Comparison of ENCODE assay signal across 1 cellular context in genomic region chr1:145996433-145997155, GRCh38.
TF ChIP-seq lines count a peak whose summit lies in the region.

TXNIP (minus strand) TSS chr1:145996579; CDS start chr1:145996266, 313 bp downstream.

TF ChIP-seq in K562, 482 proteins besides CTCF, POLR2A, EP300 and RAD21 (continued from another document and continues in another):
- TF ChIP-seq FOXP4 (CRISPR knock-in tag; IDR thresholded peaks at IDR 0.05; ENCODE audit: borderline replicate concordance), result no peak
- TF ChIP-seq NFXL1 (CRISPR knock-in tag; IDR thresholded peaks at IDR 0.05), result no peak
- TF ChIP-seq ESRRB (CRISPR knock-in tag; IDR thresholded peaks at IDR 0.05; ENCODE audit: borderline replicate concordance), result no peak
- peak; percentile 44; the same call in 1 of the 2 replicates for TF ChIP-seq GMEB1 (CRISPR knock-in tag; IDR thresholded peaks at IDR 0.05)
- TF ChIP-seq ELF2 (CRISPR knock-in tag; IDR thresholded peaks at IDR 0.05), result 0 out of 2 replicates have a peak, but pooled peaks have one; percentile 49
- no peak for TF ChIP-seq ZNF699 (CRISPR knock-in tag; IDR thresholded peaks at IDR 0.05; ENCODE audit: insufficient replicate concordance)
- TF ChIP-seq ATF6 (CRISPR knock-in tag; IDR thresholded peaks at IDR 0.05), result 0 out of 2 replicates have a peak, but pooled peaks have one; percentile 32
- TF ChIP-seq ZNF766 (CRISPR knock-in tag; conservative IDR thresholded peaks at IDR 0.05), result peak; percentile 21; the same call in 1 of the 2 replicates
- TF ChIP-seq ZNF830 (CRISPR knock-in tag; IDR thresholded peaks at IDR 0.05), result 0 out of 2 replicates have a peak, but pooled peaks have one; percentile 43
- no peak for TF ChIP-seq ZKSCAN3 (CRISPR knock-in tag; IDR thresholded peaks at IDR 0.05)
- peak; percentile 40; the same call in 1 of the 2 replicates for TF ChIP-seq ZBTB40 (IDR thresholded peaks at IDR 0.05)
- TF ChIP-seq ZBTB40 (CRISPR knock-in tag; IDR thresholded peaks at IDR 0.05), result no peak
- TF ChIP-seq CREM (IDR thresholded peaks at IDR 0.05; ENCODE audit: low read depth), result peak; percentile 72
- TF ChIP-seq RUNX1 (IDR thresholded peaks at IDR 0.05; ENCODE audit: low read depth), result no peak
- TF ChIP-seq NFIC (IDR thresholded peaks at IDR 0.05), result peak; percentile 89
- no peak for TF ChIP-seq POLR3A (IDR thresholded peaks at IDR 0.05; ENCODE audit: borderline replicate concordance, extremely low read depth, insufficient read depth, insufficient read length)
- TF ChIP-seq HNRNPLL (IDR thresholded peaks at IDR 0.05; ENCODE audit: low read depth, low read length, poor library complexity, severe bottlenecking), result peak; percentile 50
- TF ChIP-seq HNRNPUL1 (IDR thresholded peaks at IDR 0.05; ENCODE audit: low read length), result no peak
- TF ChIP-seq POLR3G (IDR thresholded peaks at IDR 0.05; ENCODE audit: extremely low read depth, insufficient read length, insufficient replicate concordance), result no peak
- no peak for TF ChIP-seq MEIS2 (IDR thresholded peaks at IDR 0.05; ENCODE audit: partially characterized antibody)
- TF ChIP-seq ETV6 (IDR thresholded peaks at IDR 0.05; ENCODE audit: borderline replicate concordance in 1 of 2, low read depth in 2 of 2, low read length in 1 of 2), result 0 out of 4 replicates have a peak, but pooled peaks have one; percentile 20 to 27
- no peak for TF ChIP-seq ETV6 (CRISPR knock-in tag; IDR thresholded peaks at IDR 0.05; ENCODE audit: borderline replicate concordance)
- TF ChIP-seq MYC (IDR thresholded peaks at IDR 0.05; ENCODE audit: low read depth, low read length), result peak; percentile 62
- TF ChIP-seq MYC (CRISPR knock-in tag; IDR thresholded peaks at IDR 0.05; ENCODE audit: borderline replicate concordance, low read depth), result no peak
- TF ChIP-seq ZNF197 (CRISPR knock-in tag; IDR thresholded peaks at IDR 0.05; ENCODE audit: low read depth), result peak; percentile 79
- peak; percentile 63; the same call in 1 of the 2 replicates for TF ChIP-seq GATAD2A (IDR thresholded peaks at IDR 0.05)
- TF ChIP-seq EGR1 (conservative IDR thresholded peaks at IDR 0.05), result peak; percentile 56
- TF ChIP-seq ZBTB11 (CRISPR knock-in tag; IDR thresholded peaks at IDR 0.05), result no peak; a peak in 1 of 6 replicates
- no peak for TF ChIP-seq ARID2 (IDR thresholded peaks at IDR 0.05)
- peak; percentile 98 for TF ChIP-seq NFYB (IDR thresholded peaks at IDR 0.05; ENCODE audit: extremely low read depth, insufficient read length)
- TF ChIP-seq NR2C1 (IDR thresholded peaks at IDR 0.05), result no peak
- no peak for TF ChIP-seq NR2C1 (tag; IDR thresholded peaks at IDR 0.05)
- no peak for TF ChIP-seq MYBL2 (IDR thresholded peaks at IDR 0.05; ENCODE audit: low read depth)
- TF ChIP-seq MYBL2 (CRISPR knock-in tag; IDR thresholded peaks at IDR 0.05; ENCODE audit: borderline replicate concordance), result no peak
- peak; percentile 98 for TF ChIP-seq TBP (optimal IDR thresholded peaks at IDR 0.05; ENCODE audit: low read depth, low read length)
- TF ChIP-seq KLF13 (tag; IDR thresholded peaks at IDR 0.05; ENCODE audit: borderline replicate concordance, low read depth), result peak; percentile 23; the same call in 1 of the 2 replicates
- no peak for TF ChIP-seq FUS (optimal IDR thresholded peaks at IDR 0.05; ENCODE audit: low read depth, low read length)
- peak; percentile 69; the same call in 1 of the 2 replicates for TF ChIP-seq TFAP4 (CRISPR knock-in tag; IDR thresholded peaks at IDR 0.05; ENCODE audit: borderline replicate concordance)
- TF ChIP-seq MEF2A (IDR thresholded peaks at IDR 0.05; ENCODE audit: control insufficient read depth, low read depth, low read length), result 0 out of 2 replicates have a peak, but pooled peaks have one; percentile 37
- no peak for TF ChIP-seq TCF15 (CRISPR knock-in tag; IDR thresholded peaks at IDR 0.05)
- no peak for TF ChIP-seq SRSF7 (optimal IDR thresholded peaks at IDR 0.05; ENCODE audit: low read depth, low read length)
- peak; percentile 53 for TF ChIP-seq TEAD4 (IDR thresholded peaks at IDR 0.05; ENCODE audit: low read length)
- TF ChIP-seq TEAD4 (CRISPR knock-in tag; IDR thresholded peaks at IDR 0.05; ENCODE audit: borderline replicate concordance), result 0 out of 2 replicates have a peak, but pooled peaks have one; percentile 37
- TF ChIP-seq FOXM1 (IDR thresholded peaks at IDR 0.05; ENCODE audit: low read depth), result peak; percentile 82
- TF ChIP-seq FOXM1 (CRISPR knock-in tag; IDR thresholded peaks at IDR 0.05; ENCODE audit: low read depth), result 0 out of 2 replicates have a peak, but pooled peaks have one; percentile 52
- no peak for TF ChIP-seq HIVEP1 (CRISPR knock-in tag; IDR thresholded peaks at IDR 0.05)
- peak; percentile 97 for TF ChIP-seq FOS (IDR thresholded peaks at IDR 0.05; ENCODE audit: extremely low read depth, insufficient read length)
- TF ChIP-seq ZNF431 (CRISPR knock-in tag; IDR thresholded peaks at IDR 0.05), result no peak
- TF ChIP-seq TAF7 (tag; IDR thresholded peaks at IDR 0.05), result peak; percentile 74
